Comparison of ENCODE assay signal across 13 cellular contexts in genomic region chr17:8628172-8628571, GRCh38. TPM values are rescaled to one million over a fixed set of nuclear protein-coding genes. Genes with fewer than 3 reads are reported as not detected.
DNase-seq lines count a peak whose midpoint lies in the region; ATAC-seq and TF ChIP-seq lines count a peak whose summit lies in the region.
"Had no signal": no experiment of that assay in that cellular context is flagged by ENCODE, and none has a peak within 500 bp of the region (broad histone marks: within the 10 kb centered on the region; RNA-seq: fewer than 3 reads in every experiment).

No MANE protein-coding gene starts in this region.

- H3K4me3 ChIP-seq in cardiac muscle cell, result peak overlapping the region; percentile 79
- H3K4me3 ChIP-seq in heart right ventricle, result peak overlapping the region in 4 of 10 donors; percentile 75 to 97 (median 90)
- H3K4me3 ChIP-seq in iPS-15b (ENCODE audit: low read depth, low read length), result peak overlapping the region; percentile 82
- peak overlapping the region; percentile 91 to 97 for H3K4me3 ChIP-seq in tibial artery

- H3K9me3 ChIP-seq in cardiac muscle cell (ENCODE audit: low read depth) (no peaks in the 10 kb centered on the region), heart right ventricle (no peaks in the 10 kb centered on the region), iPS-15b (ENCODE audit: control insufficient read depth, insufficient read depth, low read length) (no peaks in the 10 kb centered on the region), tibial artery (no peaks in the 10 kb centered on the region)

- TF ChIP-seq CTCF in cardiac muscle cell (IDR thresholded peaks at IDR 0.05; ENCODE audit: low read depth, low read length), result no peak
- TF ChIP-seq CTCF in heart right ventricle (IDR thresholded peaks at IDR 0.05), result no peak
- no peak for TF ChIP-seq CTCF in VCaP (conservative IDR thresholded peaks at IDR 0.05)
- TF ChIP-seq CTCF in tibial artery (IDR thresholded peaks at IDR 0.05), result peak in 1 of 2 experiments; percentile 6

- intact Hi-C loops in heart right ventricle (cut with DNase I), result loop anchor here in 2 of 10 donors (5.0 kb wide), 2 partner anchors 46 to 119 kb away; no protein-coding TSS in a partner anchor
- intact Hi-C loops in tibial artery (cut with DNase I; ENCODE audit: low total_unique reads), result loop anchor here (5.0 to 10.0 kb wide), 2 partner anchors 53 to 114 kb away; partner anchors contain the start of gene CCDC42

- DNase-seq in cardiac muscle cell (ENCODE audit: low read depth in 1 of 2, low spot score in 1 of 2) (peak in 1 of 2 donors; percentile 35), heart right ventricle (no peak), tibial artery (no peak)
- DNase-seq: activated CD8-positive, alpha-beta memory T cell treated with anti-CD3 and anti-CD28 coated beads, Interleukin-2, amount 10 ng/mL, durations not matched to agents 7 days and 5 days; activated naive CD8-positive, alpha-beta T cell treated with anti-CD3 and anti-CD28 coated beads, Interleukin-2, amount 10 ng/mL, durations not matched to agents 7 days and 5 days; midbrain; NCI-H1930; right cardiac atrium had no signal

- H3K27me3 ChIP-seq in cardiac muscle cell (no peaks in the 10 kb centered on the region), heart right ventricle (peaks cover 0 to 62% (median 0%) of the 10 kb centered on the region in 7 donors), iPS-15b (ENCODE audit: control insufficient read depth, insufficient read depth, low read length) (no peaks in the 10 kb centered on the region), tibial artery (no peaks in the 10 kb centered on the region)

- H3K9ac ChIP-seq in iPS-15b (ENCODE audit: low read depth, low read length), result no peak overlapping the region

- H3K27ac ChIP-seq in cardiac muscle cell, result peak overlapping the region; percentile 88
- H3K27ac ChIP-seq in heart right ventricle, result peak overlapping the region in 1 of 10 donors; percentile 79
- H3K27ac ChIP-seq in VCaP, result peak overlapping the region; percentile 90
- H3K27ac ChIP-seq in tibial artery, result peak overlapping the region; percentile 97 to 98

- ATAC-seq in heart right ventricle (no peak), HG03571 (IDR thresholded peaks at IDR 0.05; ENCODE audit: unreplicated experiment) (no peak), HG03520 (IDR thresholded peaks at IDR 0.05; ENCODE audit: unreplicated experiment) (no peak), HG02970 (IDR thresholded peaks at IDR 0.05; ENCODE audit: low FRiP score, unreplicated experiment) (no peak)
- ATAC-seq: activated CD8-positive, alpha-beta memory T cell treated with anti-CD3 and anti-CD28 coated beads, Interleukin-2, amount 10 ng/mL, durations not matched to agents 7 days and 5 days; right cardiac atrium had no signal

- H3K4me1 ChIP-seq in cardiac muscle cell (ENCODE audit: low read depth) (peaks cover 29% of the 10 kb centered on the region), heart right ventricle (peaks cover 5 to 49% (median 25%) of the 10 kb centered on the region in 9 donors), iPS-15b (ENCODE audit: control insufficient read depth, insufficient read depth, low read length) (peaks cover 14% of the 10 kb centered on the region), tibial artery (peaks cover 0 to 59% (median 21%) of the 10 kb centered on the region in 4 donors)

- H3K36me3 ChIP-seq in cardiac muscle cell, result no peaks in the 10 kb centered on the region
- H3K36me3 ChIP-seq in heart right ventricle, result peaks cover 0 to under 1% (median 0%) of the 10 kb centered on the region in 9 donors
- no peaks in the 10 kb centered on the region for H3K36me3 ChIP-seq in iPS-15b (ENCODE audit: control insufficient read depth, insufficient read depth, low read length)
- H3K36me3 ChIP-seq in tibial artery, result no peaks in the 10 kb centered on the region

- WGBS in heart right ventricle, 2 donors, result 70 to 78% methylated on average over 2 of the region's 2 CpGs

RNA-seq across cellular contexts. Expression of gene MYH10, which starts 2.4 kb away (rescaled TPM):
- total RNA-seq in cardiac muscle cell, result 152 and 194 TPM in 2 replicates
- polyA plus RNA-seq in cardiac muscle cell, result 147 and 159 TPM in 2 replicates
- total RNA-seq in heart right ventricle, result 10 to 100 TPM; 16.1 to 61.0 (median 39.9) TPM
- 10 to 100 TPM; 10.3 to 14.3 TPM for polyA plus RNA-seq in heart right ventricle
